ENCODE assay signal across 12 cellular contexts in genomic region chr7:122383934-122384333, GRCh38.
A peak's percentile ranks its signal among the peaks of the same experiment; 100 is the strongest.
DNase-seq lines count a peak whose midpoint lies in the region; ATAC-seq and TF ChIP-seq lines count a peak whose summit lies in the region.
"Had no signal": no experiment of that assay in that cellular context is flagged by ENCODE, and none has a peak within 500 bp of the region (broad histone marks: within the 10 kb centered on the region; RNA-seq: fewer than 3 reads in every experiment).

No MANE protein-coding gene starts in this region.

- peaks cover 0 to 20% (median 0%) of the 10 kb centered on the region in 4 donors for H3K36me3 ChIP-seq in upper lobe of left lung
- no peaks in the 10 kb centered on the region for H3K36me3 ChIP-seq in CD8-positive, alpha-beta T cell (ENCODE audit: insufficient read depth, low read length)
- H3K36me3 ChIP-seq: breast epithelium had no signal

- ATAC-seq in GM18499 (IDR thresholded peaks at IDR 0.05; ENCODE audit: insufficient read depth, unreplicated experiment): peak; percentile 97
- ATAC-seq in GM21367 (IDR thresholded peaks at IDR 0.05; ENCODE audit: unreplicated experiment): peak; percentile 80
- peak; percentile 85 for ATAC-seq in HG03064 (IDR thresholded peaks at IDR 0.05; ENCODE audit: low read depth, unreplicated experiment)
- no peak for ATAC-seq in natural killer cell treated with Interleukin-12 subunit alpha and Interleukin-12 subunit beta and Interleukin-15 and Interleukin-18, amount 100 ng/mL, for 72 hours
- no peak for ATAC-seq in upper lobe of left lung (ENCODE audit: low FRiP score in 2 of 2)
- no peak for ATAC-seq in CD8-positive, alpha-beta T cell
- ATAC-seq: stimulated activated naive CD8-positive, alpha-beta T cell treated with anti-CD3 and anti-CD28 coated beads, Interleukin-15, Interleukin-2, amounts not matched to agents 100 U/mL and 50 U/mL, for 24 hours had no signal

- TF ChIP-seq CTCF in upper lobe of left lung (IDR thresholded peaks at IDR 0.05): no peak
- TF ChIP-seq CTCF in CD8-positive, alpha-beta T cell (IDR thresholded peaks at IDR 0.05): no peak

- H3K4me3 Mint-ChIP-seq in natural killer cell treated with Interleukin-12 subunit alpha and Interleukin-12 subunit beta and Interleukin-15 and Interleukin-18, amount 100 ng/mL, for 72 hours: no peak overlapping the region
- no peak overlapping the region for H3K4me3 Mint-ChIP-seq in CD8-positive, alpha-beta T cell

- no peaks in the 10 kb centered on the region for H3K9me3 Mint-ChIP-seq in natural killer cell treated with Interleukin-12 subunit alpha and Interleukin-12 subunit beta and Interleukin-15 and Interleukin-18, amount 100 ng/mL, for 72 hours
- H3K9me3 Mint-ChIP-seq in CD8-positive, alpha-beta T cell: no peaks in the 10 kb centered on the region

- no peaks in the 10 kb centered on the region for H3K4me1 Mint-ChIP-seq in natural killer cell treated with Interleukin-12 subunit alpha and Interleukin-12 subunit beta and Interleukin-15 and Interleukin-18, amount 100 ng/mL, for 72 hours (ENCODE audit: low read depth in 2 of 2)
- no peaks in the 10 kb centered on the region for H3K4me1 Mint-ChIP-seq in CD8-positive, alpha-beta T cell (ENCODE audit: low read depth)

- WGBS in upper lobe of left lung, 2 donors: 64 to 87% methylated on average over 3 of the region's 3 CpGs

- H3K9me3 ChIP-seq in upper lobe of left lung: no peaks in the 10 kb centered on the region
- no peaks in the 10 kb centered on the region for H3K9me3 ChIP-seq in CD8-positive, alpha-beta T cell (ENCODE audit: low read length)
- H3K9me3 ChIP-seq: breast epithelium had no signal

- no peak for TF ChIP-seq POLR2A in upper lobe of left lung (IDR thresholded peaks at IDR 0.05)

- no peak for TF ChIP-seq EP300 in upper lobe of left lung (IDR thresholded peaks at IDR 0.05)

- H3K4me1 ChIP-seq in upper lobe of left lung: no peaks in the 10 kb centered on the region
- H3K4me1 ChIP-seq in CD8-positive, alpha-beta T cell (ENCODE audit: insufficient read depth, low read length): no peaks in the 10 kb centered on the region
- H3K4me1 ChIP-seq: breast epithelium had no signal

- no peaks in the 10 kb centered on the region for H3K27me3 Mint-ChIP-seq in natural killer cell treated with Interleukin-12 subunit alpha and Interleukin-12 subunit beta and Interleukin-15 and Interleukin-18, amount 100 ng/mL, for 72 hours
- H3K27me3 Mint-ChIP-seq in CD8-positive, alpha-beta T cell (ENCODE audit: low read depth): no peaks in the 10 kb centered on the region

- no peak overlapping the region for H3K27ac ChIP-seq in upper lobe of left lung
- no peak overlapping the region for H3K27ac ChIP-seq in CD8-positive, alpha-beta T cell (ENCODE audit: low read depth, low read length)
- H3K27ac ChIP-seq: breast epithelium had no signal

- POLR2A ChIA-PET in CD8-positive, alpha-beta T cell (lab: Charles Lee): no interaction called here

- no peak overlapping the region for H3K4me3 ChIP-seq in upper lobe of left lung
- H3K4me3 ChIP-seq in CD8-positive, alpha-beta T cell (ENCODE audit: low read depth, low read length): no peak overlapping the region
- H3K4me3 ChIP-seq: breast epithelium had no signal

- no peaks in the 10 kb centered on the region for H3K36me3 Mint-ChIP-seq in natural killer cell treated with Interleukin-12 subunit alpha and Interleukin-12 subunit beta and Interleukin-15 and Interleukin-18, amount 100 ng/mL, for 72 hours
- no peaks in the 10 kb centered on the region for H3K36me3 Mint-ChIP-seq in CD8-positive, alpha-beta T cell

- no peaks in the 10 kb centered on the region for H3K27me3 ChIP-seq in upper lobe of left lung
- H3K27me3 ChIP-seq in CD8-positive, alpha-beta T cell (ENCODE audit: insufficient read depth, low read length): no peaks in the 10 kb centered on the region
- H3K27me3 ChIP-seq: breast epithelium had no signal

- DNase-seq in NCI-H748 (lab: John Stamatoyannopoulos, UW; ENCODE audit: unreplicated experiment) (peak; percentile 87), upper lobe of left lung (no peak), HK-2 (ENCODE audit: unreplicated experiment) (no peak)
- no peak for DNase-seq in natural killer cell treated with Interleukin-12 subunit alpha and Interleukin-12 subunit beta and Interleukin-15 and Interleukin-18, amount 100 ng/mL, for 72 hours (ENCODE audit: low spot score)
- no peak for DNase-seq in CD8-positive, alpha-beta T cell
- DNase-seq: activated CD8-positive, alpha-beta memory T cell treated with anti-CD3 and anti-CD28 coated beads for 24 hours; Right ventricle myocardium superior; stimulated activated naive CD8-positive, alpha-beta T cell treated with anti-CD3 and anti-CD28 coated beads, Interleukin-15, Interleukin-2, amounts not matched to agents 100 U/mL and 50 U/mL, for 24 hours had no signal

- intact Hi-C loops in CD8-positive, alpha-beta T cell (cut with DNase I, micrococcal nuclease): no loop called here

- H3K27ac Mint-ChIP-seq in natural killer cell treated with Interleukin-12 subunit alpha and Interleukin-12 subunit beta and Interleukin-15 and Interleukin-18, amount 100 ng/mL, for 72 hours: no peak overlapping the region
- H3K27ac Mint-ChIP-seq in CD8-positive, alpha-beta T cell: no peak overlapping the region

- CTCF ChIA-PET in CD8-positive, alpha-beta T cell (lab: Charles Lee): no interaction called here

Comparison
In these comparisons a context has a peak if more than half of its experiments do, and no peak if none do; other contexts are left out.
1. ATAC-seq: peak in GM18499 (single experiment), GM21367 (single experiment) and HG03064 (single experiment); none in natural killer cell treated with Interleukin-12 subunit alpha and Interleukin-12 subunit beta and Interleukin-15 and Interleukin-18, amount 100 ng/mL, for 72 hours (0 of 2), upper lobe of left lung (0 of 2) and CD8-positive, alpha-beta T cell (single experiment).